9 cellular contexts compared by ENCODE assay signal in the genomic region with DNA sequence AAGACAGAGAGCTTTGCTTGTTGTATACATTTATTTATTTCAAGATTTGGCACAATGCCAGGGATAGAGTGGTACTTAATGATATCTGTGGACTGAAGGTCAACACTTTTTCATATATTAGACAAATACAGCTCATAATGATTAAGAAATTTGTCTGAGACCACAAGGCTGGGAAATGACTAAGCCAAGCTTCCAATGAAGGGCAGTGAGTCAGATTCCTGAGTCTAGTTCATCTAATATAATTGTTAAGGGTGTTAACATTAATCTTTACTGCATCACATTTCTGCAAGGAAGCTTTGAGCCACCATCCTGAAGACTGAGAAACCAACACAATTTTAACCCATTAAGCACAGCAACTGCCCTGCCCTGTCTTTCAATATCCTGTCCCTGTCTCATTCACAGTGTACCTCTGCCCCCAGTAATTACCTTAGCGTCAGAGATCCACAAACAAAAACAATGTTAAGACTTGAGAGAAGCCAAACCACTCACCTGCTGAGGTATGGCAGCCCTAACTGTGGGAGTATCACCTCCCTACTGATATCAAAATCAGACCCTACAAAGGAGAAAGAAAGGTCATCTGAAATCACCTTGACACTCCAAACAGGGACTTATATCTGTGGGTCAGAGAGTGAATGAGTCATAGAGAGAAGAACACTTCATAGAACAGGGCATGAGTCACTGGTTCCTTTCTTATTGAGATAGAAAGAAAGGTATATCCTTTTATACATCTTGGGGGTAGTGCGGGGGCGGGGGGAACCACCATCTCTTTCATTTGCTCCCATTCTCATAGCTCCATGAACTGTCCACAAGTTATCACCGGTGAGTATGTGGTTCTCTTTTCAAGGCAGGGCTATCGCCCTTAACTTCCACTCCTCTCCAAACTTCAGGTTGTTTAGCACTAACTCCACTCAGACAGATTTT.
A peak's percentile ranks its signal among the peaks of the same experiment; 100 is the strongest.
DNase-seq lines count a peak whose midpoint lies in the region; ATAC-seq, FAIRE-seq and TF ChIP-seq lines count a peak whose summit lies in the region.
"Had no signal": no experiment of that assay in that cellular context is flagged by ENCODE, and none has a peak within 500 bp of the region (broad histone marks: within the 10 kb centered on the region; RNA-seq: fewer than 3 reads in every experiment).

No MANE protein-coding gene starts in this region.

- no peak overlapping the region for H3K56ac ChIP-seq in IMR-90 (ENCODE audit: extremely low read depth, insufficient read depth, low read length)

- H3K27ac Mint-ChIP-seq in GM23338: peak overlapping the region; percentile 81

- FAIRE-seq in GM18507 (lab: Jason Lieb, UNC) (peak; percentile 59), bronchial epithelial cell (lab: Jason Lieb, UNC) (no peak)
- FAIRE-seq: TTC549 had no signal

- H3K9ac ChIP-seq in IMR-90 (ENCODE audit: low read depth, low read length): no peak overlapping the region

- in situ Hi-C loops in IMR-90 (cut with MboI; ENCODE audit: low sequenced_read_pairs): no loop called here

- TF ChIP-seq CTCF in GM23338 (conservative IDR thresholded peaks at IDR 0.05; ENCODE audit: low read depth in 2 of 2) (no peak), IMR-90 (conservative IDR thresholded peaks at IDR 0.05; ENCODE audit: low read depth, low read length) (no peak), bronchial epithelial cell (IDR thresholded peaks at IDR 0.05; ENCODE audit: insufficient read depth, low read length, severe bottlenecking) (no peak), psoas muscle (IDR thresholded peaks at IDR 0.05) (no peak)

- dilution Hi-C loops in IMR-90 (cut with HindIII; ENCODE audit: low sequenced_read_pairs, unreplicated experiment): no loop called here

- H4K91ac ChIP-seq in IMR-90 (ENCODE audit: insufficient read depth, low read depth, low read length): peak overlapping the region; percentile 60

- H3K14ac ChIP-seq in IMR-90 (replicated peaks; ENCODE audit: low read depth, low read length): peak overlapping the region; percentile 66

- H3K18ac ChIP-seq in IMR-90 (ENCODE audit: low read depth, low read length): no peak overlapping the region

- H3K27me3 ChIP-seq in GM23338 (ENCODE audit: insufficient read depth) (no peaks in the 10 kb centered on the region), IMR-90 (ENCODE audit: control insufficient read depth, insufficient read depth, low read length) (no peaks in the 10 kb centered on the region), bronchial epithelial cell (ENCODE audit: control insufficient read depth, insufficient read depth, low read length) (no peaks in the 10 kb centered on the region), psoas muscle (ENCODE audit: insufficient read depth in 3 of 3, low read length in 2 of 3) (no peaks in the 10 kb centered on the region)

- no peaks in the 10 kb centered on the region for H3K9me2 ChIP-seq in GM23338 (ENCODE audit: insufficient read depth)

- H3K4me2 ChIP-seq in GM23338 (no peak overlapping the region), IMR-90 (ENCODE audit: low read depth, low read length) (peak overlapping the region; percentile 70; the same call in 1 of the 2 replicates)

- no peak for TF ChIP-seq POLR2A in IMR-90 (IDR thresholded peaks at IDR 0.05; ENCODE audit: low read depth, low read length)

- no peaks in the 10 kb centered on the region for H3K9me3 ChIP-seq in IMR-90 (ENCODE audit: control insufficient read depth, insufficient read depth, low read length)
- H3K9me3 ChIP-seq in psoas muscle: no peaks in the 10 kb centered on the region

- peaks cover 90% of the 10 kb centered on the region for H3K79me2 ChIP-seq in GM23338 (replicated peaks; ENCODE audit: insufficient read depth)

- no peaks in the 10 kb centered on the region; the same call in 2 of the 3 replicates for H3K9me3 Mint-ChIP-seq in GM23338

- 100% methylated on average over 2 of the region's 5 CpGs; no CpG with 5 or more reads in 1 of the 2 experiments for WGBS in IMR-90 (ENCODE audit: extremely low coverage in 2 of 2, insufficient read length in 1 of 2), 2 experiments
- WGBS in psoas muscle, 3 donors: 89 to 91% (median 90%) methylated on average over 5 of the region's 5 CpGs

- H3K4me1 ChIP-seq in GM23338 (ENCODE audit: insufficient read depth) (peaks cover 18% of the 10 kb centered on the region), IMR-90 (ENCODE audit: control insufficient read depth, insufficient read depth, low read length) (peaks cover 13% of the 10 kb centered on the region), psoas muscle (no peaks in the 10 kb centered on the region)

- H3K4me1 Mint-ChIP-seq in GM23338: peaks cover 28% of the 10 kb centered on the region

- POLR2A ChIA-PET in IMR-90 (lab: Charles Lee; ENCODE audit: unreplicated experiment): no interaction called here

- peaks cover 19% of the 10 kb centered on the region for H4K20me1 ChIP-seq in GM23338 (replicated peaks; ENCODE audit: insufficient read depth)
- peaks cover 8% of the 10 kb centered on the region; the same call in 1 of the 2 replicates for H4K20me1 ChIP-seq in IMR-90 (ENCODE audit: insufficient read depth, low read length)

- no peak for TF ChIP-seq RAD21 in IMR-90 (IDR thresholded peaks at IDR 0.05; ENCODE audit: low read length)

- no peak overlapping the region for H3K4me3 ChIP-seq in GM23338
- no peak overlapping the region for H3K4me3 ChIP-seq in IMR-90 (ENCODE audit: insufficient read depth, low read depth, low read length)
- no peak overlapping the region for H3K4me3 ChIP-seq in bronchial epithelial cell (ENCODE audit: low read depth, low read length)
- H3K4me3 ChIP-seq in psoas muscle: no peak overlapping the region

- peaks cover 12% of the 10 kb centered on the region for H3K9me1 ChIP-seq in IMR-90 (ENCODE audit: insufficient read depth, low read length)

- ATAC-seq in GM23338 (peak; percentile 57; the same call in 2 of the 3 replicates), IMR-90 (ENCODE audit: low read depth) (peak; percentile 80), psoas muscle (peak; percentile 13 to 42 (median 30))

- H3K27me3 Mint-ChIP-seq in GM23338 (ENCODE audit: insufficient read depth, low read depth, poor library complexity): no peaks in the 10 kb centered on the region

- no peak overlapping the region for H2AK9ac ChIP-seq in IMR-90 (replicated peaks; ENCODE audit: low read depth, low read length, poor library complexity)

- peak overlapping the region; percentile 70; the same call in 2 of the 3 replicates for H2BK15ac ChIP-seq in IMR-90 (ENCODE audit: low read depth, low read length)

- CTCF ChIA-PET in IMR-90 (lab: Yijun Ruan, JAX): interaction anchor here (0.5 kb wide), 1 partner anchor 797 kb away, joined by 3 read pairs; no protein-coding TSS in a partner anchor

- H2BK20ac ChIP-seq in IMR-90 (ENCODE audit: low read depth, low read length): peak overlapping the region; percentile 77; the same call in 1 of the 2 replicates

- H3K36me3 ChIP-seq in GM23338 (ENCODE audit: insufficient read depth) (no peaks in the 10 kb centered on the region), IMR-90 (ENCODE audit: control insufficient read depth, insufficient read depth, low read length) (no peaks in the 10 kb centered on the region), bronchial epithelial cell (ENCODE audit: control insufficient read depth, insufficient read depth, low read length) (no peaks in the 10 kb centered on the region), psoas muscle (ENCODE audit: insufficient read depth in 1 of 2, low read depth in 1 of 2) (no peaks in the 10 kb centered on the region)

- DNase-seq in GM18507 (ENCODE audit: extremely low spot score, insufficient read length, low read depth): peak; percentile 23
- DNase-seq in GM23338 (ENCODE audit: low spot score): peak; percentile 20
- DNase-seq in IMR-90: peak; percentile 93
- peak; percentile 97 for DNase-seq in bronchial epithelial cell (ENCODE audit: low read depth)
- DNase-seq in psoas muscle: no peak
- DNase-seq in NCI-H510A (lab: John Stamatoyannopoulos, UW): no peak
- DNase-seq in head of caudate nucleus: no peak
- DNase-seq in retina: no peak

- H3K27ac ChIP-seq in GM23338 (ENCODE audit: low read depth) (no peak overlapping the region), IMR-90 (ENCODE audit: insufficient read depth, low read length) (no peak overlapping the region), psoas muscle (no peak overlapping the region)

- peak overlapping the region; percentile 62 for H2BK5ac ChIP-seq in IMR-90 (ENCODE audit: low read depth, low read length, poor library complexity, severe bottlenecking)

- peak overlapping the region; percentile 74; the same call in 1 of the 2 replicates for H3K23ac ChIP-seq in IMR-90 (ENCODE audit: low read depth, low read length)

- no peaks in the 10 kb centered on the region for H3F3A ChIP-seq in GM23338 (replicated peaks; ENCODE audit: low read depth)

- H2AFZ ChIP-seq in GM23338 (no peak overlapping the region), IMR-90 (replicated peaks; ENCODE audit: low read length, poor library complexity) (no peak overlapping the region)

- peak overlapping the region in 1 of 2 experiments; percentile 31; a peak in 1 of 4 replicates for H4K8ac ChIP-seq in IMR-90 (ENCODE audit: low read depth in 2 of 2, low read length in 2 of 2)

- BruUV-seq in IMR-90 (replicated peaks; lab: Mats Ljungman, UMichigan): no TSS peak

- no peak overlapping the region for H3K4me3 Mint-ChIP-seq in GM23338

- peak overlapping the region; percentile 73 for H2AK5ac ChIP-seq in IMR-90 (ENCODE audit: low read depth, low read length)

- peak overlapping the region; percentile 87 for H2BK120ac ChIP-seq in IMR-90 (ENCODE audit: low read depth, low read length)

- H3K36me3 Mint-ChIP-seq in GM23338 (ENCODE audit: low read depth): no peaks in the 10 kb centered on the region; the same call in 2 of the 3 replicates

- intact Hi-C loops in IMR-90 (cut with micrococcal nuclease) (no loop called here), psoas muscle (cut with DNase I) (no loop called here), head of caudate nucleus (cut with DNase I) (no loop called here)

- H3K4ac ChIP-seq in IMR-90 (ENCODE audit: low read depth, low read length): peak overlapping the region; percentile 81

- H3K79me1 ChIP-seq in IMR-90 (ENCODE audit: low read depth in 1 of 2, low read length in 2 of 2): peaks cover 21 to 55% of the 10 kb centered on the region in 2 experiments; a peak in 3 of 4 replicates

- H4K5ac ChIP-seq in IMR-90 (ENCODE audit: low read depth, low read length): no peak overlapping the region

TF ChIP-seq in IMR-90, 13 proteins besides CTCF, POLR2A, EP300 and RAD21:
- TF ChIP-seq FOS (IDR thresholded peaks at IDR 0.05; ENCODE audit: low read depth, low read length): peak; percentile 94
- TF ChIP-seq CEBPB (IDR thresholded peaks at IDR 0.05; ENCODE audit: low read depth, low read length): peak; percentile 66
- TF ChIP-seq MAZ (IDR thresholded peaks at IDR 0.05; ENCODE audit: borderline replicate concordance, low read depth, low read length): no peak
- TF ChIP-seq RCOR1 (IDR thresholded peaks at IDR 0.05; ENCODE audit: insufficient replicate concordance, low read length): no peak
- no peak for TF ChIP-seq RFX5 (IDR thresholded peaks at IDR 0.05; ENCODE audit: low read depth, low read length)
- TF ChIP-seq MAFK (IDR thresholded peaks at IDR 0.05; ENCODE audit: low read depth, low read length): no peak
TF ChIP-seq in IMR-90: peak in this region for 2.

Comparison
In these comparisons a context has a peak if more than half of its experiments do, and no peak if none do; other contexts are left out.
1. DNase-seq: peak in GM18507 (single experiment), GM23338 (single experiment), IMR-90 (single experiment) and bronchial epithelial cell (single experiment); none in psoas muscle (0 of 2), NCI-H510A (single experiment), head of caudate nucleus (0 of 42) and retina (single experiment).
2. ATAC-seq: peak in every context shown above with its lines; median percentile 80 in IMR-90; 57 in GM23338; 30 in psoas muscle.